ENCODE assay signal across 8 cellular contexts in genomic region chr4:84967292-84967651, GRCh38. TPM values are rescaled to one million over a fixed set of nuclear protein-coding genes. Genes with fewer than 3 reads are reported as not detected.
DNase-seq lines count a peak whose midpoint lies in the region; ATAC-seq and TF ChIP-seq lines count a peak whose summit lies in the region.

No MANE protein-coding gene starts in this region.

- intact Hi-C loops in CD14-positive monocyte (cut with micrococcal nuclease) (no loop called here), esophagus muscularis mucosa (cut with DNase I) (no loop called here)

- H3K9me3 ChIP-seq in esophagus muscularis mucosa (no peaks in the 10 kb centered on the region), neural cell (ENCODE audit: low read length) (no peaks in the 10 kb centered on the region)

- H3K27ac ChIP-seq in esophagus muscularis mucosa (replicated peaks in 1 of 4), result peak overlapping the region; percentile 89 to 96 (median 94)
- no peak overlapping the region for H3K27ac ChIP-seq in neural cell (ENCODE audit: low read length)

- TF ChIP-seq EP300 in esophagus muscularis mucosa (IDR thresholded peaks at IDR 0.05) (no peak), neural cell (conservative IDR thresholded peaks at IDR 0.05; ENCODE audit: poor library complexity, severe bottlenecking) (no peak)

- no peaks in the 10 kb centered on the region for H3K36me3 ChIP-seq in esophagus muscularis mucosa
- H3K36me3 ChIP-seq in neural cell (ENCODE audit: insufficient read depth, low read length), result no peaks in the 10 kb centered on the region

- peak overlapping the region; percentile 48 for H2AFZ ChIP-seq in neural cell (ENCODE audit: low read depth, low read length)

- TF ChIP-seq CTCF in CD14-positive monocyte (IDR thresholded peaks at IDR 0.05) (no peak), esophagus muscularis mucosa (IDR thresholded peaks at IDR 0.05) (no peak), neural cell (IDR thresholded peaks at IDR 0.05; ENCODE audit: poor library complexity, severe bottlenecking) (no peak)

- no peak for TF ChIP-seq POLR2A in esophagus muscularis mucosa (IDR thresholded peaks at IDR 0.05; ENCODE audit: low read depth)

- H3K9ac ChIP-seq in neural cell (ENCODE audit: low read length), result peak overlapping the region; percentile 95

- no peak for ATAC-seq in GM18873 (IDR thresholded peaks at IDR 0.05; ENCODE audit: low FRiP score, unreplicated experiment)

- H3K4me3 ChIP-seq in esophagus muscularis mucosa, result peak overlapping the region; percentile 77 to 94 (median 92)
- peak overlapping the region; percentile 79 for H3K4me3 ChIP-seq in neural cell (ENCODE audit: low read length)

- peak overlapping the region; percentile 97 to 99 for H3K4me3 Mint-ChIP-seq in CD14-positive monocyte

- peak overlapping the region; percentile 87 to 99 (median 97) for H3K27ac Mint-ChIP-seq in CD14-positive monocyte

- WGBS in esophagus muscularis mucosa, result 5% methylated on average over 4 of the region's 4 CpGs

- no peaks in the 10 kb centered on the region for H3K27me3 ChIP-seq in esophagus muscularis mucosa
- H3K27me3 ChIP-seq in neural cell (ENCODE audit: insufficient read depth, low read depth, low read length), result no peaks in the 10 kb centered on the region

- peaks cover 4 to 8% (median 6%) of the 10 kb centered on the region in 3 donors for H3K27me3 Mint-ChIP-seq in CD14-positive monocyte (ENCODE audit: low read depth in 3 of 3)

- peaks cover 0 to 9% of the 10 kb centered on the region in 2 donors for H3K36me3 Mint-ChIP-seq in CD14-positive monocyte

- H3F3A ChIP-seq in neural cell (ENCODE audit: insufficient read depth, low read length, poor library complexity, severe bottlenecking), result peaks cover 9% of the 10 kb centered on the region

- no peaks in the 10 kb centered on the region for H4K20me1 ChIP-seq in neural cell (ENCODE audit: insufficient read depth)

- no peak for DNase-seq in CD14-positive monocyte (ENCODE audit: low spot score)
- peak; percentile 43 for DNase-seq in RKO (ENCODE audit: low spot score)
- DNase-seq in esophagus muscularis mucosa (ENCODE audit: extremely low spot score), result no peak
- DNase-seq in NCI-H524 treated with DMSO at 0.1 percent for 48 hours (lab: John Stamatoyannopoulos, UW), result no peak
- DNase-seq in NCI-H1092 treated with DMSO at 0.1 percent for 48 hours (lab: John Stamatoyannopoulos, UW), result no peak
- DNase-seq in NCI-H1694 treated with DMSO at 0.1 percent for 48 hours (lab: John Stamatoyannopoulos, UW), result no peak

- peak overlapping the region; percentile 83 for H3K4me2 ChIP-seq in neural cell (ENCODE audit: low read length)

- H3K4me1 ChIP-seq in esophagus muscularis mucosa, result peaks cover 14 to 38% (median 30%) of the 10 kb centered on the region in 4 donors

- no peak for TF ChIP-seq RAD21 in neural cell (conservative IDR thresholded peaks at IDR 0.05)

- peaks cover 31% of the 10 kb centered on the region for H3K79me2 ChIP-seq in neural cell (replicated peaks; ENCODE audit: insufficient read depth, low read length)

- H3K9me3 Mint-ChIP-seq in CD14-positive monocyte, result no peaks in the 10 kb centered on the region

- H3K4me1 Mint-ChIP-seq in CD14-positive monocyte, result peaks cover 39% of the 10 kb centered on the region

- H3K9me2 ChIP-seq in neural cell (ENCODE audit: insufficient read depth, low read length), result no peaks in the 10 kb centered on the region

TF ChIP-seq in neural cell, 6 proteins besides CTCF, POLR2A, EP300 and RAD21:
- TF ChIP-seq TAF1 (IDR thresholded peaks at IDR 0.05; ENCODE audit: low read depth) (no peak), EZH2 (IDR thresholded peaks at IDR 0.05; ENCODE audit: borderline replicate concordance, insufficient read depth, low read length, poor library complexity, severe bottlenecking) (no peak), SMC3 (conservative IDR thresholded peaks at IDR 0.05; ENCODE audit: poor library complexity) (no peak), POLR2AphosphoS5 (IDR thresholded peaks at IDR 0.05) (no peak), MXI1 (conservative IDR thresholded peaks at IDR 0.05; ENCODE audit: poor library complexity, severe bottlenecking) (no peak)
- TF ChIP-seq, protein P1, sequence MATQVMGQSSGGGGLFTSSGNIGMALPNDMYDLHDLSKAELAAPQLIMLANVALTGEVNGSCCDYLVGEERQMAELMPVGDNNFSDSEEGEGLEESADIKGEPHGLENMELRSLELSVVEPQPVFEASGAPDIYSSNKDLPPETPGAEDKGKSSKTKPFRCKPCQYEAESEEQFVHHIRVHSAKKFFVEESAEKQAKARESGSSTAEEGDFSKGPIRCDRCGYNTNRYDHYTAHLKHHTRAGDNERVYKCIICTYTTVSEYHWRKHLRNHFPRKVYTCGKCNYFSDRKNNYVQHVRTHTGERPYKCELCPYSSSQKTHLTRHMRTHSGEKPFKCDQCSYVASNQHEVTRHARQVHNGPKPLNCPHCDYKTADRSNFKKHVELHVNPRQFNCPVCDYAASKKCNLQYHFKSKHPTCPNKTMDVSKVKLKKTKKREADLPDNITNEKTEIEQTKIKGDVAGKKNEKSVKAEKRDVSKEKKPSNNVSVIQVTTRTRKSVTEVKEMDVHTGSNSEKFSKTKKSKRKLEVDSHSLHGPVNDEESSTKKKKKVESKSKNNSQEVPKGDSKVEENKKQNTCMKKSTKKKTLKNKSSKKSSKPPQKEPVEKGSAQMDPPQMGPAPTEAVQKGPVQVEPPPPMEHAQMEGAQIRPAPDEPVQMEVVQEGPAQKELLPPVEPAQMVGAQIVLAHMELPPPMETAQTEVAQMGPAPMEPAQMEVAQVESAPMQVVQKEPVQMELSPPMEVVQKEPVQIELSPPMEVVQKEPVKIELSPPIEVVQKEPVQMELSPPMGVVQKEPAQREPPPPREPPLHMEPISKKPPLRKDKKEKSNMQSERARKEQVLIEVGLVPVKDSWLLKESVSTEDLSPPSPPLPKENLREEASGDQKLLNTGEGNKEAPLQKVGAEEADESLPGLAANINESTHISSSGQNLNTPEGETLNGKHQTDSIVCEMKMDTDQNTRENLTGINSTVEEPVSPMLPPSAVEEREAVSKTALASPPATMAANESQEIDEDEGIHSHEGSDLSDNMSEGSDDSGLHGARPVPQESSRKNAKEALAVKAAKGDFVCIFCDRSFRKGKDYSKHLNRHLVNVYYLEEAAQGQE (IDR thresholded peaks at IDR 0.05; ENCODE audit: borderline replicate concordance), result no peak

RNA-seq across cellular contexts. Expression of gene WDFY3, which starts 0.8 kb away (rescaled TPM):
- polyA plus RNA-seq in CD14-positive monocyte, result 1 to 10 TPM; 5.6 to 5.9 TPM
- 100 to 1,000 TPM in 2 of 4 donors, 10 to 100 TPM in 2; 73.1 to 103 (median 100.0) TPM for total RNA-seq in esophagus muscularis mucosa
- 39.8 and 40.9 TPM in 2 replicates for polyA plus RNA-seq in neural cell
- 183 and 204 TPM in 2 replicates for polyA minus RNA-seq in neural cell
